Comparison of ENCODE assay signal across 9 cellular contexts in the genomic region with DNA sequence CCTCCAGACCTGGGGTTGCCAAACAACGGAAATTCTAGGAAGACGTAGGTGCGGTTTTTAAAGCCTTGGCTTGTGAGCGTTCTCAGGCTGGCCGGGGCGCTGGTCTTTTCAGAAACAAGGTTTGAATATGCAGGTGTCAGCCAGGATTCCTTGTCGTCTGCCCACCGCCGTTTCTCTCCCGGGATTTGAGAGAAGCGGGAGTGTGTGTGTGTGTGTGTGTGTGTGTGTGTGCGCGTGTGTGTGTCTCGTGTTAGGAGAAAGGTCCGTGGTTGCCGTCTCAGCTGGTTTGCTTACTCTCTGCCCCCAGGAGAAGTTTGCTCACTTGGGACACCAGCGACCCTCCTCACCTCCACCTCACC. TPM values are rescaled to one million over a fixed set of nuclear protein-coding genes. Genes with fewer than 3 reads are reported as not detected.
DNase-seq lines count a peak whose midpoint lies in the region; ATAC-seq, FAIRE-seq and TF ChIP-seq lines count a peak whose summit lies in the region.
"Had no signal": no experiment of that assay in that cellular context is flagged by ENCODE, and none has a peak within 500 bp of the region (broad histone marks: within the 10 kb centered on the region; RNA-seq: fewer than 3 reads in every experiment).

No MANE protein-coding gene starts in this region.

- ATAC-seq in heart left ventricle (no peak), upper lobe of left lung (ENCODE audit: low FRiP score in 2 of 2) (no peak), HG02852 (IDR thresholded peaks at IDR 0.05; ENCODE audit: unreplicated experiment) (no peak), GM18505 (IDR thresholded peaks at IDR 0.05; ENCODE audit: unreplicated experiment) (no peak)

- H3K4me1 ChIP-seq in heart left ventricle, result peaks cover 2 to 59% (median 29%) of the 10 kb centered on the region in 12 donors
- peaks cover 4 to 24% of the 10 kb centered on the region in 2 donors for H3K4me1 ChIP-seq in kidney (ENCODE audit: control insufficient read depth in 1 of 2, insufficient read depth in 1 of 2, low read depth in 1 of 2, low read length in 2 of 2)
- H3K4me1 ChIP-seq in upper lobe of left lung, result peaks cover 29 to 64% (median 45%) of the 10 kb centered on the region in 4 donors

- 0 to 2% (median 1%) methylated on average over 14 to 17 of the region's 17 CpGs for WGBS in heart left ventricle, 4 donors
- WGBS in upper lobe of left lung, 2 donors, result 2 to 5% methylated on average over 10 to 17 of the region's 17 CpGs

- TF ChIP-seq POLR2A in heart left ventricle (IDR thresholded peaks at IDR 0.05) (no peak), upper lobe of left lung (IDR thresholded peaks at IDR 0.05) (no peak), GM18505 (IDR thresholded peaks at IDR 0.05; ENCODE audit: borderline replicate concordance, extremely low read depth, insufficient read depth, insufficient read length) (no peak)

- H3K4me3 ChIP-seq in heart left ventricle (peak overlapping the region in 7 of 12 donors; percentile 22 to 67 (median 55)), SK-N-MC (peak overlapping the region; percentile 85), kidney (ENCODE audit: low read length in 2 of 2) (peak overlapping the region; percentile 65 to 68), upper lobe of left lung (peak overlapping the region in 3 of 4 donors; percentile 48 to 64 (median 51))

- H3K9me3 ChIP-seq in heart left ventricle (no peaks in the 10 kb centered on the region), SK-N-MC (ENCODE audit: low read depth, low read length) (no peaks in the 10 kb centered on the region), kidney (ENCODE audit: control insufficient read depth in 1 of 2, low read length in 2 of 2) (peaks cover 0 to under 1% of the 10 kb centered on the region in 2 donors), upper lobe of left lung (no peaks in the 10 kb centered on the region)
- H3K9me3 ChIP-seq: body of pancreas had no signal

- H3K27ac ChIP-seq in heart left ventricle, result no peak overlapping the region
- H3K27ac ChIP-seq in SK-N-MC, result no peak overlapping the region
- no peak overlapping the region for H3K27ac ChIP-seq in kidney (ENCODE audit: low read depth in 2 of 2, low read length in 2 of 2)
- H3K27ac ChIP-seq in upper lobe of left lung, result no peak overlapping the region
- H3K27ac ChIP-seq: body of pancreas had no signal

- TF ChIP-seq EP300 in upper lobe of left lung (IDR thresholded peaks at IDR 0.05), result no peak

- H3K27me3 ChIP-seq in heart left ventricle, result peaks cover 72 to 96% (median 91%) of the 10 kb centered on the region in 9 donors
- H3K27me3 ChIP-seq in upper lobe of left lung, result peaks cover 0 to 86% (median 49%) of the 10 kb centered on the region in 4 donors

- DNase-seq in heart left ventricle (no peak), cardiac septum (ENCODE audit: low spot score) (no peak), SK-N-MC (ENCODE audit: low read depth, low spot score) (no peak), kidney (no peak), upper lobe of left lung (no peak), SW 1271 (lab: John Stamatoyannopoulos, UW) (no peak)
- DNase-seq: body of pancreas had no signal

- H3K9ac ChIP-seq in SK-N-MC (ENCODE audit: insufficient read length) (no peak overlapping the region), kidney (ENCODE audit: low read length in 2 of 2) (no peak overlapping the region)

- TF ChIP-seq CTCF in heart left ventricle (IDR thresholded peaks at IDR 0.05), result no peak
- TF ChIP-seq CTCF in kidney (IDR thresholded peaks at IDR 0.05; ENCODE audit: borderline replicate concordance, extremely low read depth, insufficient read depth), result no peak
- TF ChIP-seq CTCF in upper lobe of left lung (IDR thresholded peaks at IDR 0.05), result no peak

- intact Hi-C loops in heart left ventricle (cut with DNase I) (loop anchor here in 2 of 10 donors (10.0 kb wide), 2 partner anchors 559 to 569 kb away; no protein-coding TSS in a partner anchor), cardiac septum (cut with DNase I) (no loop called here), kidney (cut with DNase I) (no loop called here)

- FAIRE-seq in kidney (lab: Jason Lieb, UNC), result no peak

- H3K36me3 ChIP-seq in heart left ventricle (no peaks in the 10 kb centered on the region), SK-N-MC (ENCODE audit: insufficient read depth, low read length) (no peaks in the 10 kb centered on the region), kidney (ENCODE audit: control insufficient read depth in 1 of 2, insufficient read depth in 2 of 2, low read length in 2 of 2) (no peaks in the 10 kb centered on the region), upper lobe of left lung (no peaks in the 10 kb centered on the region)

RNA-seq across cellular contexts. Expression of a gene that starts 1.0 kb away (rescaled TPM):
- under 1 TPM in 5 of 9 donors, not detected in 4; 0.02 to 0.08 (median 0.05) TPM for total RNA-seq in heart left ventricle
- polyA plus RNA-seq in heart left ventricle, result under 1 TPM; under 0.01 to 0.04 TPM
- total RNA-seq in cardiac septum, result 0.22 TPM
- 0.22 TPM for total RNA-seq in kidney
- 0.02 TPM for polyA plus RNA-seq in kidney (ENCODE audit: insufficient read depth, low read depth, low replicate concordance)
- under 1 TPM in 3 of 6 donors, not detected in 3; 0.06 to 0.24 (median 0.10) TPM for total RNA-seq in upper lobe of left lung
